Comparison of ENCODE assay signal across 20 cellular contexts in the genomic region with DNA sequence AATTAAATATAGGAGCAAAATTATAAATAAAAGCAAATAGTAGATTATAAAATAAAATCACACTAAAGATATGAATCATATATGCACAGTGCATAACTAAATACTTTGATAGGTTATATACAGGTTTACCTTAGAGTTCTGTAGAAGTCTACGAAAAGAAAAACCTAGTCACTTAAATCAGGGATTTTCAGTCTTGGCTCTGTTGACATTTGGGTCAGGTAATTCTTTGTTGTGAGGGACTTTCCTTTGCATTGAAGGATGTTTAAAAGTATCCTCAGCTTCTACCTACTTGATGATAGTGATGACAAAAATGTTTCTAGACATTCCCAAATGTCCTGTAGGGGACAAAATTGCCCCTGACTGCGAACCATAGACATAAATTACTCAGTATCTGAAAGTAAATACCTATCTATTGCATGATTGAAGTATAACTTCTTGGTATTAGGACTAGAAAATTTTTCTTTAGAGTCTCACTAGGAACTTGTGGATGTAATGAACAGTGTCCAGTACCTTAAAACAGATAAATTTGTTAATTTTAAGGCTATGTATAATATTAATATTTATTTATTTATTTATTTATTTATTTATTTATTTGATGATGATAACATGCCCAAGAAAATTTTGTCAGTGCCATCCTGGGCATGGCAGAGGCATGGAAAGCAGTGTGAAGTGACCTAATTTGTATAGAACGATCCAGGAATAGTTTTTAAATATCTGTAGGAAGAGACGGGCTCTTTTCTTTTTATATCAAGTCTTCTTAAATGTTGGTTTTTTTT. TPM values are rescaled to one million over a fixed set of nuclear protein-coding genes. Genes with fewer than 3 reads are reported as not detected.
A peak's percentile ranks its signal among the peaks of the same experiment; 100 is the strongest.
DNase-seq lines count a peak whose midpoint lies in the region; ATAC-seq and FAIRE-seq lines count a peak whose summit lies in the region.
"Had no signal": no experiment of that assay in that cellular context is flagged by ENCODE, and none has a peak within 500 bp of the region (broad histone marks: within the 10 kb centered on the region; RNA-seq: fewer than 3 reads in every experiment).

No MANE protein-coding gene starts in this region.

- H2BK12ac ChIP-seq in trophoblast cell (ENCODE audit: low read length) = no peak overlapping the region

- H3K14ac ChIP-seq in trophoblast cell (ENCODE audit: low read length) = no peak overlapping the region

- H3K79me2 ChIP-seq in trophoblast cell (ENCODE audit: control insufficient read depth, insufficient read depth, low read length, poor library complexity) = no peaks in the 10 kb centered on the region

- H4K8ac ChIP-seq in trophoblast cell (ENCODE audit: low read depth, low read length) = no peak overlapping the region

- H2AK5ac ChIP-seq in trophoblast cell (ENCODE audit: low read length) = no peak overlapping the region

- H2AFZ ChIP-seq in trophoblast cell (ENCODE audit: insufficient read depth, low read length, poor library complexity) = no peak overlapping the region

- no peak overlapping the region for H4K12ac ChIP-seq in trophoblast cell (ENCODE audit: low read depth, low read length)

- no peaks in the 10 kb centered on the region for H3K79me1 ChIP-seq in trophoblast cell (ENCODE audit: low read length)

- no peak overlapping the region for H3K4ac ChIP-seq in trophoblast cell (ENCODE audit: low read depth, low read length)

- ATAC-seq in HG02798 (IDR thresholded peaks at IDR 0.05; ENCODE audit: poor library complexity, unreplicated experiment) = no peak
- ATAC-seq: CD8-positive, alpha-beta T cell; GM12878 had no signal

- DNase-seq in trophoblast cell (peak; percentile 17 to 52), posterior cingulate gyrus (no peak), substantia nigra (lab: John Stamatoyannopoulos, UW) (no peak)
- DNase-seq: 8988T; AML-193; Caco-2; Calu3; CD4-positive, alpha-beta T cell; CD8-positive, alpha-beta T cell; DMS79 treated with DMSO at 0.1 percent for 48 hours; GDM1 had no signal

- no peak overlapping the region for H2BK5ac ChIP-seq in trophoblast cell (ENCODE audit: low read depth, low read length, poor library complexity)

- no peaks in the 10 kb centered on the region for H3K27me3 ChIP-seq in trophoblast cell (ENCODE audit: insufficient read depth, low read length)
- H3K27me3 ChIP-seq: BLaER1 treated with 17β-estradiol and CSF1 and Interleukin-3, amounts not matched to agents 10 nM and 100 nM had no signal

- no peak overlapping the region for H4K91ac ChIP-seq in trophoblast cell (ENCODE audit: low read depth, low read length)

- peaks cover 2 to 3% of the 10 kb centered on the region in 2 experiments for H3K36me3 ChIP-seq in trophoblast cell (ENCODE audit: control insufficient read depth in 1 of 2, insufficient read depth in 2 of 2, low read length in 2 of 2)

- no peaks in the 10 kb centered on the region for H3K4me1 ChIP-seq in trophoblast cell (ENCODE audit: control insufficient read depth in 1 of 2, insufficient read depth in 2 of 2, low read length in 2 of 2)

- H3K27ac ChIP-seq in trophoblast cell (ENCODE audit: low read depth, low read length) = no peak overlapping the region
- H3K27ac ChIP-seq in substantia nigra (ENCODE audit: low read depth, low read length, poor library complexity, severe bottlenecking) = no peak overlapping the region
- H3K27ac ChIP-seq: BLaER1 treated with 17β-estradiol and CSF1 and Interleukin-3, amounts not matched to agents 10 nM and 100 nM; C4-2B had no signal

- no peaks in the 10 kb centered on the region for H3K9me3 ChIP-seq in trophoblast cell (ENCODE audit: insufficient read depth, low read depth, low read length)
- H3K9me3 ChIP-seq: Caco-2 had no signal

- H3K23ac ChIP-seq in trophoblast cell (ENCODE audit: low read length) = no peak overlapping the region

- intact Hi-C loops in posterior cingulate gyrus (cut with DNase I) = no loop called here

- H2BK120ac ChIP-seq in trophoblast cell (ENCODE audit: insufficient read depth, low read length, poor library complexity) = no peak overlapping the region

- H3K4me2 ChIP-seq in trophoblast cell (ENCODE audit: low read length) = no peak overlapping the region
- H3K4me2 ChIP-seq: BLaER1 treated with 17β-estradiol and CSF1 and Interleukin-3, amounts not matched to agents 10 nM and 100 nM had no signal

- no CpG with 5 or more reads among the region's 4 CpGs for WGBS in trophoblast cell (ENCODE audit: extremely low coverage, insufficient coverage, insufficient read length)

- no peak overlapping the region for H3K18ac ChIP-seq in trophoblast cell (ENCODE audit: low read length)

- H3K9ac ChIP-seq in trophoblast cell (ENCODE audit: low read length) = no peak overlapping the region
- H3K9ac ChIP-seq: BLaER1 treated with 17β-estradiol and CSF1 and Interleukin-3, amounts not matched to agents 10 nM and 100 nM had no signal

- peak; percentile 46 for FAIRE-seq in G401.6 (lab: Jason Lieb, UNC)
- FAIRE-seq: A204.1, D721Med, GM12878, GM12892, GM18507 had no signal

- no peak overlapping the region for H3K4me3 ChIP-seq in trophoblast cell (ENCODE audit: low read depth, low read length)
- H3K4me3 ChIP-seq: BLaER1 treated with 17β-estradiol and CSF1 and Interleukin-3, amounts not matched to agents 10 nM and 100 nM; GM12878 had no signal

RNA-seq across cellular contexts. Expression of gene LRRC70, which starts 44.0 kb away (rescaled TPM):
- 0.03 and 0.08 TPM in 2 replicates for polyA plus RNA-seq in trophoblast cell (2013)

Comparison
In these comparisons a context has a peak if more than half of its experiments do, and no peak if none do; other contexts are left out.
1. DNase-seq: peak in trophoblast cell (2 of 2); none in posterior cingulate gyrus (0 of 10) and substantia nigra (0 of 49).